ENCODE assay signal across 13 cellular contexts in the genomic region with DNA sequence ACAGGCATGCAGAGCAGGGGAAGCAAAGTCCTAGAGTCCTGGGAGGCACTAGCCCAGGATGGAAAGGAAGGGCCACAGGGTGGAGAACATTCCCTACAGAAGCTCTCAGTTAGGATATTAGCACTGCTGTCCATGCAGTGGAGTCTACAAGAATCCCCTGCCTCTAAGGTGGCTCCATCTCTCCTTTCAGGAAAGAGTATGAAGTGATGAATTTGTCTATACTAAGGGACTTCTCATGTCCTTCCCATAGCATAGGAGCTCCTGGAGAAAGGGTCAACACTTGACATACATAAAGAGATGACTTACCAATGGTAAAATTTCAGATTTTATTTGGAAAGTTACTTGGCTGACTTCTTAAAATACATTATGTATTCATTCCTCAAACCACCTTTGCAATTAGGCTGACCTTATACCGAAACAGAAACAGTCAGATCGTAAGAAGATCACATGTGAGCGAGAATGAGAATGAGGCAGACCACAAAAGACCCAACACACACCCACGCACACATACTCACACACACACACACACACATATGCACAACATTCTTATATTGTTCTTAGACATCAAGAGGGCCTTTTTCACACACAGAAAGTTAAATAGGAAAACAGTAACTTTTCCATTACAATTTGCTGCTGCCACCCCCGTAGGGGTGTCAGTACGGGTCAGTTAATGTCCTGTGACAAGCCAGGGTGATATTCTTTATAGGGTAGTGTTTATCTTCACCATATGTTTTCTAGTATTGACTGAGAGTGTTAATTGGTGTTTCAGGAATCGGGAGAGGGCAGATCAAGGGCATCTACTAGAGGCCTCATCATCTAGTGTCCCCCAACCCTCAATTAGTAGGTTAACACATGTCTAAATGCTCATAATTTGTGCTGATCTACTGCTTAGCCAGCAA.
A peak's percentile ranks its signal among the peaks of the same experiment; 100 is the strongest.
DNase-seq lines count a peak whose midpoint lies in the region; ATAC-seq and TF ChIP-seq lines count a peak whose summit lies in the region.
"Had no signal": no experiment of that assay in that cellular context is flagged by ENCODE, and none has a peak within 500 bp of the region (broad histone marks: within the 10 kb centered on the region; RNA-seq: fewer than 3 reads in every experiment).

No MANE protein-coding gene starts in this region.

- DNase-seq in GM12865 (ENCODE audit: low read depth) = peak; percentile 82
- DNase-seq in UCSD-AML1 (lab: John Stamatoyannopoulos, UW; ENCODE audit: unreplicated experiment) = no peak
- DNase-seq in dorsolateral prefrontal cortex = no peak
- DNase-seq in right cardiac atrium = no peak
- DNase-seq in mammary epithelial cell = no peak
- DNase-seq: H9, NCI-H1092 had no signal

- H2AFZ ChIP-seq in mammary epithelial cell (ENCODE audit: low read depth, low read length) = no peak overlapping the region

- no peak overlapping the region for H3K9ac ChIP-seq in mammary epithelial cell (ENCODE audit: insufficient read depth, low read length)

- in situ Hi-C loops in mammary epithelial cell (cut with MboI; ENCODE audit: low sequenced_read_pairs in 2 of 2) = no loop called here

- dilution Hi-C loops in mammary epithelial cell (cut with HindIII; ENCODE audit: low sequenced_read_pairs) = no loop called here

- no peaks in the 10 kb centered on the region for H3K36me3 ChIP-seq in mammary epithelial cell (ENCODE audit: insufficient read depth, low read length)
- H3K36me3 ChIP-seq: gastroesophageal sphincter, thoracic aorta had no signal

- H3K4me2 ChIP-seq in mammary epithelial cell (ENCODE audit: insufficient read depth, low read depth, low read length) = no peak overlapping the region

- WGBS in right cardiac atrium = 83% methylated on average over 7 of the region's 7 CpGs
- WGBS in mammary epithelial cell (ENCODE audit: low coverage, missing lambda C conversion rate) = 88% methylated on average over 6 of the region's 7 CpGs

- H4K20me1 ChIP-seq in mammary epithelial cell (ENCODE audit: insufficient read depth, low read length) = no peaks in the 10 kb centered on the region

- intact Hi-C loops in dorsolateral prefrontal cortex (cut with DNase I) (no loop called here), right cardiac atrium (cut with DNase I) (no loop called here), mammary epithelial cell (cut with micrococcal nuclease) (no loop called here)

- BruUV-seq in mammary epithelial cell (replicated peaks; lab: Mats Ljungman, UMichigan) = no TSS peak

- ATAC-seq in GM18909 (IDR thresholded peaks at IDR 0.05; ENCODE audit: poor library complexity, unreplicated experiment) (peak; percentile 98), HG02588 (IDR thresholded peaks at IDR 0.05; ENCODE audit: unreplicated experiment) (peak; percentile 97), HG03457 (IDR thresholded peaks at IDR 0.05; ENCODE audit: unreplicated experiment) (peak; percentile 97), right cardiac atrium (no peak)
- ATAC-seq: gastroesophageal sphincter had no signal

- H3K4me3 ChIP-seq in GM12865 (ENCODE audit: low read depth, low read length) (no peak overlapping the region), dorsolateral prefrontal cortex (no peak overlapping the region), right cardiac atrium (ENCODE audit: low read length) (no peak overlapping the region), mammary epithelial cell (replicated peaks in 1 of 3; ENCODE audit: insufficient read depth in 1 of 3, low read depth in 2 of 3, low read length in 3 of 3) (no peak overlapping the region)
- H3K4me3 ChIP-seq: gastroesophageal sphincter, skin epidermis, thoracic aorta had no signal

- H3K4me1 ChIP-seq in right cardiac atrium (ENCODE audit: control insufficient read depth, insufficient read depth, low read length) (no peaks in the 10 kb centered on the region), mammary epithelial cell (ENCODE audit: insufficient read depth, low read length) (peaks cover 9% of the 10 kb centered on the region)
- H3K4me1 ChIP-seq: gastroesophageal sphincter had no signal

- TF ChIP-seq CTCF in GM12865 (IDR thresholded peaks at IDR 0.05; ENCODE audit: insufficient read depth, low read depth, low read length, missing control alignments) (no peak), dorsolateral prefrontal cortex (IDR thresholded peaks at IDR 0.05 in 54 of 56, conservative IDR thresholded peaks at IDR 0.05 in 2 of 56; ENCODE audit: low read depth in 1 of 56, partially characterized antibody in 56 of 56) (no peak), mammary epithelial cell (conservative IDR thresholded peaks at IDR 0.05 in 1 of 2, IDR thresholded peaks at IDR 0.05 in 1 of 2; ENCODE audit: extremely low read depth in 1 of 2, insufficient read depth in 1 of 2, low read depth in 1 of 2, low read length in 2 of 2) (no peak)

- H3K79me2 ChIP-seq in mammary epithelial cell (ENCODE audit: insufficient read depth, low read length) = no peaks in the 10 kb centered on the region

- H3K27ac ChIP-seq in dorsolateral prefrontal cortex = no peak overlapping the region
- no peak overlapping the region for H3K27ac ChIP-seq in right cardiac atrium (ENCODE audit: low read length)
- H3K27ac ChIP-seq in mammary epithelial cell (ENCODE audit: insufficient read depth, low read depth, low read length) = no peak overlapping the region
- H3K27ac ChIP-seq: gastroesophageal sphincter, skin epidermis, thoracic aorta had no signal

- CTCF ChIA-PET in mammary epithelial cell (lab: Charles Lee; ENCODE audit: low non-redundant PET) = no interaction called here

- no peaks in the 10 kb centered on the region for H3K9me3 ChIP-seq in right cardiac atrium (ENCODE audit: control insufficient read depth, low read length)
- H3K9me3 ChIP-seq in mammary epithelial cell (replicated peaks; ENCODE audit: insufficient read depth, low read length) = no peaks in the 10 kb centered on the region
- H3K9me3 ChIP-seq: gastroesophageal sphincter, thoracic aorta had no signal

- H3K27me3 ChIP-seq in dorsolateral prefrontal cortex (no peaks in the 10 kb centered on the region), right cardiac atrium (ENCODE audit: control insufficient read depth, insufficient read depth) (no peaks in the 10 kb centered on the region), mammary epithelial cell (ENCODE audit: insufficient read depth, low read length) (no peaks in the 10 kb centered on the region)
- H3K27me3 ChIP-seq: gastroesophageal sphincter had no signal

Comparison
In these comparisons a context has a peak if more than half of its experiments do, and no peak if none do; other contexts are left out.
1. ATAC-seq: peak in GM18909 (single experiment), HG02588 (single experiment) and HG03457 (single experiment); none in right cardiac atrium (0 of 2).